8 cellular contexts compared by ENCODE assay signal in genomic region chr6:31356216-31356945, GRCh38. TPM values are rescaled to one million over a fixed set of nuclear protein-coding genes. Genes with fewer than 3 reads are reported as not detected.
DNase-seq lines count a peak whose midpoint lies in the region; ATAC-seq and TF ChIP-seq lines count a peak whose summit lies in the region.

No MANE protein-coding gene starts in this region.

- H3K4me1 ChIP-seq in OCI-LY1 (ENCODE audit: insufficient read depth, low read length, severe bottlenecking) (peaks cover 3% of the 10 kb centered on the region), iPS-20b (ENCODE audit: insufficient read depth, low read length) (no peaks in the 10 kb centered on the region)

- no peaks in the 10 kb centered on the region for H3F3A ChIP-seq in OCI-LY1 (ENCODE audit: insufficient read depth, low read length)

- intact Hi-C loops in Right ventricle myocardium inferior (cut with DNase I) (no loop called here), cardiac septum (cut with DNase I) (loop anchor here (5.0 kb wide), 1 partner anchor 84 kb away; the partner anchor contains the start of gene HLA-C)

- H3K36me3 ChIP-seq in OCI-LY1 (ENCODE audit: insufficient read depth, low read length) (no peaks in the 10 kb centered on the region), iPS-20b (ENCODE audit: insufficient read depth, low read depth, low read length) (no peaks in the 10 kb centered on the region)

- no peak overlapping the region for H3K27ac ChIP-seq in OCI-LY1 (ENCODE audit: low read depth, low read length, poor library complexity, severe bottlenecking)
- H3K27ac ChIP-seq in iPS-20b (ENCODE audit: low read length), result no peak overlapping the region

- H4K20me1 ChIP-seq in OCI-LY1 (ENCODE audit: insufficient read depth, low read length), result no peaks in the 10 kb centered on the region

- no peaks in the 10 kb centered on the region for H3K9me3 ChIP-seq in OCI-LY1 (ENCODE audit: low read length)
- no peaks in the 10 kb centered on the region for H3K9me3 ChIP-seq in iPS-20b (ENCODE audit: insufficient read depth, low read depth, low read length)

- no peak for TF ChIP-seq CTCF in OCI-LY1 (IDR thresholded peaks at IDR 0.05; ENCODE audit: low read length)

- H3K27me3 ChIP-seq in OCI-LY1 (ENCODE audit: insufficient read depth, low read length) (no peaks in the 10 kb centered on the region; the same call in 1 of the 2 replicates), iPS-20b (ENCODE audit: insufficient read depth, low read length) (peaks cover 67% of the 10 kb centered on the region)

- peak overlapping the region; percentile 72 for H3K4me2 ChIP-seq in OCI-LY1 (ENCODE audit: low read length)

- peak overlapping the region; percentile 60 for H3K4me3 ChIP-seq in OCI-LY1 (ENCODE audit: low read depth, low read length, poor library complexity, severe bottlenecking)
- peak overlapping the region; percentile 67; the same call in 1 of the 2 replicates for H3K4me3 ChIP-seq in iPS-20b (ENCODE audit: low read length)

- no peak overlapping the region for H2AFZ ChIP-seq in OCI-LY1 (ENCODE audit: low read length)

- peak; percentile 59 for ATAC-seq in Right ventricle myocardium inferior

- H3K79me2 ChIP-seq in OCI-LY1 (ENCODE audit: insufficient read depth, low read length), result no peaks in the 10 kb centered on the region

- peak; percentile 68 for DNase-seq in Right ventricle myocardium inferior (ENCODE audit: missing footprints)
- no peak for DNase-seq in cardiac septum (ENCODE audit: low spot score)
- DNase-seq in amniotic epithelial cell (ENCODE audit: low read depth), result peak; percentile 14
- DNase-seq in stimulated activated CD4-positive, alpha-beta T cell treated with anti-CD3 and anti-CD28 coated beads, Interleukin-1b, Interleukin-23, amount 100 ng/mL, for 48 hours, result peak; percentile 17
- no peak for DNase-seq in HK-2 (ENCODE audit: unreplicated experiment)
- no peak for DNase-seq in HUDEP-2 (lab: John Stamatoyannopoulos, UW; ENCODE audit: unreplicated experiment in 76 of 76)

- H3K9ac ChIP-seq in OCI-LY1 (ENCODE audit: low read length) (no peak overlapping the region; the same call in 1 of the 2 replicates), iPS-20b (ENCODE audit: low read depth, low read length) (no peak overlapping the region)

- no peaks in the 10 kb centered on the region for H3K9me2 ChIP-seq in OCI-LY1 (ENCODE audit: low read depth, low read length)

RNA-seq across cellular contexts. Expression of gene HLA-B, which starts 0.6 kb away (rescaled TPM):
- 465 TPM for total RNA-seq in Right ventricle myocardium inferior
- total RNA-seq in cardiac septum, result 409 TPM

RNA-seq across cellular contexts. Expression of gene MICA, which starts 47.0 kb away (rescaled TPM):
- 8.3 TPM for total RNA-seq in Right ventricle myocardium inferior
- 12.7 TPM for total RNA-seq in cardiac septum

Comparison
In these comparisons a context has a peak if more than half of its experiments do, and no peak if none do; other contexts are left out.
1. DNase-seq: peak in Right ventricle myocardium inferior (single experiment), amniotic epithelial cell (single experiment) and stimulated activated CD4-positive, alpha-beta T cell treated with anti-CD3 and anti-CD28 coated beads, Interleukin-1b, Interleukin-23, amount 100 ng/mL, for 48 hours (single experiment); none in cardiac septum (single experiment), HK-2 (single experiment) and HUDEP-2 (0 of 76).